ENCODE assay signal across 8 cellular contexts in genomic region chr10:15209827-15210509, GRCh38. TPM values are rescaled to one million over a fixed set of nuclear protein-coding genes. Genes with fewer than 3 reads are reported as not detected.
DNase-seq lines count a peak whose midpoint lies in the region; ATAC-seq and TF ChIP-seq lines count a peak whose summit lies in the region.

No MANE protein-coding gene starts in this region.

- TF ChIP-seq POLR2A in lower leg skin (IDR thresholded peaks at IDR 0.05), result no peak

- DNase-seq in NCI-H2029 (lab: John Stamatoyannopoulos, UW) (peak; percentile 11), NCI-H2029 treated with DMSO at 0.1 percent for 48 hours (lab: John Stamatoyannopoulos, UW) (no peak), NCI-H446 (lab: John Stamatoyannopoulos, UW) (peak; percentile 19 to 77), dermis blood vessel endothelial cell (peak; percentile 94), lower leg skin (ENCODE audit: low spot score in 2 of 2) (peak; percentile 82 to 95)
- DNase-seq in activated CD4-positive, alpha-beta T cell treated with anti-CD3 and anti-CD28 coated beads, Interleukin-2, amount 50 U/mL, for 1 hour, result peak; percentile 82
- peak; percentile 58 for DNase-seq in stimulated activated CD8-positive, alpha-beta memory T cell treated with anti-CD3 and anti-CD28 coated beads, Interleukin-12 subunit alpha, Interleukin-12 subunit beta, amount 100 ng/mL, for 24 hours (ENCODE audit: extremely low read depth)

- intact Hi-C loops in lower leg skin (cut with DNase I; ENCODE audit: low total_unique reads), result no loop called here

- peak in 1 of 3 donors; percentile 7 for TF ChIP-seq CTCF in lower leg skin (IDR thresholded peaks at IDR 0.05)

- ATAC-seq in HG02884 (IDR thresholded peaks at IDR 0.05; ENCODE audit: unreplicated experiment), result peak; percentile 71

- no peak overlapping the region for H3K4me3 ChIP-seq in lower leg skin (ENCODE audit: low read depth, poor library complexity, severe bottlenecking)

- 21% methylated on average over 14 of the region's 14 CpGs for WGBS in lower leg skin, 2 donors

RNA-seq across cellular contexts. Expression of gene NMT2, which starts 41.5 kb away (rescaled TPM):
- total RNA-seq in dermis blood vessel endothelial cell, result 40.6 and 70.3 TPM in 2 replicates
- 10 to 100 TPM; 15.9 to 23.4 (median 20.9) TPM for total RNA-seq in lower leg skin
